In the genomic region with DNA sequence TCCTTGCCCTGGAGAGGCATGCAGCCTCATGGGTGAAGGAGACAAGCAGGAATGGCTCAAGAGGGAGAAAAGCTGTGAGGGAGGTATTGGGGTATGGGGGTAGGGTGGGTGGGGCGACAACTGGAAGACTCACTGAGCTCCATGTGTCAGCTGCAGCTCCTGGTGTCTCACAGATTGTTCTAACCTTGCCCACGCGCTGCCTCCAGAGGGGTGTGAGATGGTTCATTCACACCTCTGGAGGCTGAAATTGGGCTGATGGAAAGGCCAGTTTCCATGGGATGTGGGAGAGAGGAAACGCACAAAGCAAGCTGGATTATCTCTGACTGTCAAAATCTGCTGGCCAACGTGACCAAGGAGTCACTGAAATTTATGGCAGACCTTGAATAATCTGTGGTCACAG, we compare ENCODE assay signal across 18 cellular contexts.
DNase-seq lines count a peak whose midpoint lies in the region; ATAC-seq and TF ChIP-seq lines count a peak whose summit lies in the region.
"Had no signal": no experiment of that assay in that cellular context is flagged by ENCODE, and none has a peak within 500 bp of the region (broad histone marks: within the 10 kb centered on the region; RNA-seq: fewer than 3 reads in every experiment).

No MANE protein-coding gene starts in this region.

- H2AK5ac ChIP-seq in mesenchymal stem cell (ENCODE audit: low read length, severe bottlenecking) = no peak overlapping the region

- no peak overlapping the region for H2BK15ac ChIP-seq in mesenchymal stem cell (ENCODE audit: low read depth, poor library complexity, severe bottlenecking)

- no peaks in the 10 kb centered on the region for H3K36me3 ChIP-seq in mesenchymal stem cell (ENCODE audit: control insufficient read depth in 1 of 2, insufficient read depth in 2 of 2, low read depth in 1 of 2, low read length in 2 of 2)
- H3K36me3 ChIP-seq: BLaER1 treated with 17β-estradiol and CSF1 and Interleukin-3, amounts not matched to agents 10 nM and 100 nM had no signal

- H3K36me3 Mint-ChIP-seq in nephron (ENCODE audit: low read depth) = peaks cover 3% of the 10 kb centered on the region
- H3K36me3 Mint-ChIP-seq: CD8-positive, alpha-beta T cell had no signal

- no peaks in the 10 kb centered on the region for H3K79me1 ChIP-seq in mesenchymal stem cell (replicated peaks; ENCODE audit: low read length, poor library complexity, severe bottlenecking)

- H2AFZ ChIP-seq in mesenchymal stem cell (ENCODE audit: low read depth, low read length) = no peak overlapping the region

- H3K14ac ChIP-seq in mesenchymal stem cell (ENCODE audit: low read length in 2 of 2) = no peak overlapping the region

- H3K27me3 ChIP-seq in mesenchymal stem cell (ENCODE audit: control insufficient read depth in 1 of 2, insufficient read depth in 1 of 2, low read length in 2 of 2) = peaks cover 0 to 18% of the 10 kb centered on the region in 2 experiments
- H3K27me3 ChIP-seq: BLaER1 treated with 17β-estradiol and CSF1 and Interleukin-3, amounts not matched to agents 10 nM and 100 nM had no signal

- H3K4me1 Mint-ChIP-seq in nephron = peaks cover 25% of the 10 kb centered on the region
- H3K4me1 Mint-ChIP-seq: B cell had no signal

- no peak for TF ChIP-seq CTCF in nephron (IDR thresholded peaks at IDR 0.05; ENCODE audit: unreplicated experiment in 3 of 3)

- no peak overlapping the region for H3K4ac ChIP-seq in mesenchymal stem cell (ENCODE audit: low read depth in 1 of 2, low read length in 2 of 2)

- no peak overlapping the region for H3K4me3 Mint-ChIP-seq in nephron
- H3K4me3 Mint-ChIP-seq: B cell; CD4-positive, alpha-beta T cell; CD8-positive, alpha-beta T cell had no signal

- 62% methylated on average over 5 of the region's 5 CpGs for WGBS in mesenchymal stem cell

- H3K27ac Mint-ChIP-seq in nephron = peak overlapping the region; percentile 44 to 56 (median 48)
- H3K27ac Mint-ChIP-seq: B cell; CD4-positive, alpha-beta T cell; CD8-positive, alpha-beta T cell had no signal

- H2BK5ac ChIP-seq in mesenchymal stem cell (ENCODE audit: low read depth, low read length, poor library complexity, severe bottlenecking) = no peak overlapping the region

- H3K18ac ChIP-seq in mesenchymal stem cell (ENCODE audit: low read depth in 1 of 2, low read length in 2 of 2) = no peak overlapping the region

- H3K27ac ChIP-seq in mesenchymal stem cell (ENCODE audit: low read length, poor library complexity, severe bottlenecking) = no peak overlapping the region
- H3K27ac ChIP-seq: 22Rv1; A549; BLaER1 treated with 17β-estradiol and CSF1 and Interleukin-3, amounts not matched to agents 10 nM and 100 nM; C4-2B had no signal

- H3K27me3 Mint-ChIP-seq in nephron (ENCODE audit: low read depth) = no peaks in the 10 kb centered on the region
- H3K27me3 Mint-ChIP-seq: CD4-positive, alpha-beta T cell had no signal

- no peak overlapping the region for H2BK120ac ChIP-seq in mesenchymal stem cell (ENCODE audit: low read depth, low read length)

- H3K4me1 ChIP-seq in mesenchymal stem cell (ENCODE audit: control insufficient read depth, insufficient read depth, low read depth, low read length) = no peaks in the 10 kb centered on the region
- H3K4me1 ChIP-seq: A549; BLaER1 treated with 17β-estradiol and CSF1 and Interleukin-3, amounts not matched to agents 10 nM and 100 nM; Caco-2 had no signal

- H3K23ac ChIP-seq in mesenchymal stem cell (ENCODE audit: low read length in 2 of 2) = no peak overlapping the region

- no peaks in the 10 kb centered on the region for H3K9me3 Mint-ChIP-seq in nephron
- H3K9me3 Mint-ChIP-seq: CD4-positive, alpha-beta T cell had no signal

- no peaks in the 10 kb centered on the region for H3K9me3 ChIP-seq in mesenchymal stem cell (ENCODE audit: control insufficient read depth, low read length)
- H3K9me3 ChIP-seq: A549, Caco-2 had no signal

- H4K91ac ChIP-seq in mesenchymal stem cell (ENCODE audit: low read length) = no peak overlapping the region

- H3K9ac ChIP-seq in mesenchymal stem cell (ENCODE audit: low read length) = no peak overlapping the region
- H3K9ac ChIP-seq: BLaER1 treated with 17β-estradiol and CSF1 and Interleukin-3, amounts not matched to agents 10 nM and 100 nM had no signal

- H2BK12ac ChIP-seq in mesenchymal stem cell (ENCODE audit: low read length in 2 of 2) = no peak overlapping the region

- no peak overlapping the region for H3K4me3 ChIP-seq in mesenchymal stem cell (ENCODE audit: insufficient read depth in 1 of 2, low read depth in 1 of 2, low read length in 2 of 2)
- H3K4me3 ChIP-seq: A549; BLaER1 treated with 17β-estradiol and CSF1 and Interleukin-3, amounts not matched to agents 10 nM and 100 nM; GM12878 had no signal

- H4K8ac ChIP-seq in mesenchymal stem cell (ENCODE audit: low read length) = no peak overlapping the region

- H3K4me2 ChIP-seq in mesenchymal stem cell (ENCODE audit: low read length, poor library complexity, severe bottlenecking) = no peak overlapping the region
- H3K4me2 ChIP-seq: A549; BLaER1 treated with 17β-estradiol and CSF1 and Interleukin-3, amounts not matched to agents 10 nM and 100 nM had no signal

- ATAC-seq in HG03469 (IDR thresholded peaks at IDR 0.05; ENCODE audit: unreplicated experiment) (no peak), HG03280 (IDR thresholded peaks at IDR 0.05; ENCODE audit: unreplicated experiment) (no peak)
- ATAC-seq: A549; CD8-positive, alpha-beta T cell; GM12878 had no signal

- DNase-seq in mesenchymal stem cell (peak; percentile 5), occipital lobe (lab: John Stamatoyannopoulos, UW) (peak; percentile 12), SW480 (ENCODE audit: low spot score) (no peak)
- DNase-seq: AML-193; Caco-2; Calu3; CD4-positive, alpha-beta T cell; CD8-positive, alpha-beta T cell; DMS79 treated with DMSO at 0.1 percent for 48 hours had no signal
